14 cellular contexts compared by ENCODE assay signal in genomic region chr13:45297456-45298205, GRCh38. TPM values are rescaled to one million over a fixed set of nuclear protein-coding genes. Genes with fewer than 3 reads are reported as not detected.
DNase-seq lines count a peak whose midpoint lies in the region; ATAC-seq lines count a peak whose summit lies in the region.
"Had no signal": no experiment of that assay in that cellular context is flagged by ENCODE, and none has a peak within 500 bp of the region (broad histone marks: within the 10 kb centered on the region; RNA-seq: fewer than 3 reads in every experiment).

No MANE protein-coding gene starts in this region.

- H3K4me3 Mint-ChIP-seq in CD4-positive, alpha-beta memory T cell: peak overlapping the region in 6 of 8 donors; percentile 32 to 71 (median 38)
- no peak overlapping the region for H3K4me3 Mint-ChIP-seq in activated T-helper 2 cell treated with anti-CD3 and anti-CD28 coated beads, Interferon-gamma antibody, Interleukin-2, Interleukin-4, amounts not matched to agents 10 μg/mL and 5 μg/mL and 100 μg/mL, durations not matched to agents 14 hours and 24 hours and 36 hours (ENCODE audit: low read depth)
- H3K4me3 Mint-ChIP-seq in naive thymus-derived CD4-positive, alpha-beta T cell: peak overlapping the region; percentile 2 to 56 (median 30)

- peak overlapping the region; percentile 47 to 90 (median 81) for H3K27ac Mint-ChIP-seq in CD4-positive, alpha-beta memory T cell
- peak overlapping the region; percentile 51 for H3K27ac Mint-ChIP-seq in activated T-helper 2 cell treated with anti-CD3 and anti-CD28 coated beads, Interferon-gamma antibody, Interleukin-2, Interleukin-4, amounts not matched to agents 10 μg/mL and 5 μg/mL and 100 μg/mL, durations not matched to agents 14 hours and 24 hours and 36 hours
- H3K27ac Mint-ChIP-seq in naive thymus-derived CD4-positive, alpha-beta T cell: peak overlapping the region; percentile 69 to 93 (median 83)

- peak overlapping the region; percentile 10 for H3K27ac ChIP-seq in CD4-positive, alpha-beta memory T cell (ENCODE audit: low read depth, low read length)
- peak overlapping the region; percentile 8 for H3K27ac ChIP-seq in naive thymus-derived CD4-positive, alpha-beta T cell (ENCODE audit: low read depth, low read length)
- H3K27ac ChIP-seq: C4-2B, thoracic aorta had no signal

- H3K27me3 ChIP-seq in CD4-positive, alpha-beta memory T cell (ENCODE audit: insufficient read depth, low read length): no peaks in the 10 kb centered on the region
- no peaks in the 10 kb centered on the region for H3K27me3 ChIP-seq in naive thymus-derived CD4-positive, alpha-beta T cell (ENCODE audit: control insufficient read depth in 2 of 2, insufficient read depth in 2 of 2, low read length in 2 of 2)

- H3K36me3 ChIP-seq in CD4-positive, alpha-beta memory T cell (ENCODE audit: insufficient read depth, low read length): no peaks in the 10 kb centered on the region
- no peaks in the 10 kb centered on the region for H3K36me3 ChIP-seq in naive thymus-derived CD4-positive, alpha-beta T cell (ENCODE audit: control insufficient read depth in 2 of 3, insufficient read depth in 3 of 3, low read length in 3 of 3)
- H3K36me3 ChIP-seq: thoracic aorta had no signal

- CTCF ChIA-PET in CD4-positive, alpha-beta memory T cell (lab: Charles Lee; ENCODE audit: partially characterized antibody): interaction anchor here (1.6 to 5.2 kb wide), 4 partner anchors 11 to 251 kb away, joined by 5 to 43 read pairs (median 18); no protein-coding TSS in a partner anchor
- CTCF ChIA-PET in naive thymus-derived CD4-positive, alpha-beta T cell (lab: Charles Lee): interaction anchor here (0.6 to 2.2 kb wide), 3 partner anchors 12 to 250 kb away, joined by 5 to 17 read pairs (median 7); no protein-coding TSS in a partner anchor

- no peaks in the 10 kb centered on the region for H3K36me3 Mint-ChIP-seq in CD4-positive, alpha-beta memory T cell
- peaks cover 3% of the 10 kb centered on the region for H3K36me3 Mint-ChIP-seq in activated T-helper 2 cell treated with anti-CD3 and anti-CD28 coated beads, Interferon-gamma antibody, Interleukin-2, Interleukin-4, amounts not matched to agents 10 μg/mL and 5 μg/mL and 100 μg/mL, durations not matched to agents 14 hours and 24 hours and 36 hours (ENCODE audit: low read depth)
- H3K36me3 Mint-ChIP-seq in naive thymus-derived CD4-positive, alpha-beta T cell: peaks cover 0 to 10% (median 0%) of the 10 kb centered on the region in 5 donors

- peak in 4 of 5 donors; percentile 45 to 56 (median 50) for DNase-seq in CD4-positive, alpha-beta memory T cell
- no peak for DNase-seq in activated T-helper 2 cell treated with anti-CD3 and anti-CD28 coated beads, Interferon-gamma antibody, Interleukin-2, Interleukin-4, amounts not matched to agents 10 μg/mL and 5 μg/mL and 100 μg/mL, durations not matched to agents 14 hours and 24 hours and 36 hours (ENCODE audit: low spot score)
- peak in 6 of 9 donors; percentile 5 to 55 (median 39) for DNase-seq in naive thymus-derived CD4-positive, alpha-beta T cell
- DNase-seq in NCI-H1048 (lab: John Stamatoyannopoulos, UW) (no peak), GDM1 (lab: John Stamatoyannopoulos, UW) (no peak), NCI-H82 treated with DMSO at 0.1 percent for 48 hours (lab: John Stamatoyannopoulos, UW; ENCODE audit: unreplicated experiment) (no peak), amniotic stem cell (lab: John Stamatoyannopoulos, UW) (no peak)
- DNase-seq: foreskin fibroblast, NCI-H1436, occipital lobe, PC-3 had no signal

- H3K4me1 ChIP-seq in CD4-positive, alpha-beta memory T cell (ENCODE audit: insufficient read depth, low read length): peaks cover 40% of the 10 kb centered on the region
- H3K4me1 ChIP-seq in naive thymus-derived CD4-positive, alpha-beta T cell (ENCODE audit: control insufficient read depth in 2 of 2, insufficient read depth in 2 of 2, low read length in 2 of 2): peaks cover 21 to 30% of the 10 kb centered on the region in 2 donors

- H3K9me3 ChIP-seq in CD4-positive, alpha-beta memory T cell (ENCODE audit: control insufficient read depth in 1 of 2, low read length in 2 of 2): no peaks in the 10 kb centered on the region
- H3K9me3 ChIP-seq in naive thymus-derived CD4-positive, alpha-beta T cell (ENCODE audit: control insufficient read depth in 2 of 3, low read length in 3 of 3): no peaks in the 10 kb centered on the region
- H3K9me3 ChIP-seq: thoracic aorta had no signal

- no peaks in the 10 kb centered on the region for H3K9me3 Mint-ChIP-seq in CD4-positive, alpha-beta memory T cell
- H3K9me3 Mint-ChIP-seq in activated T-helper 2 cell treated with anti-CD3 and anti-CD28 coated beads, Interferon-gamma antibody, Interleukin-2, Interleukin-4, amounts not matched to agents 10 μg/mL and 5 μg/mL and 100 μg/mL, durations not matched to agents 14 hours and 24 hours and 36 hours: no peaks in the 10 kb centered on the region
- peaks cover 0 to 7% (median 0%) of the 10 kb centered on the region in 11 donors for H3K9me3 Mint-ChIP-seq in naive thymus-derived CD4-positive, alpha-beta T cell

- intact Hi-C loops in CD4-positive, alpha-beta memory T cell (cut with micrococcal nuclease): no loop called here
- intact Hi-C loops in activated T-helper 2 cell treated with anti-CD3 and anti-CD28 coated beads, Interferon-gamma antibody, Interleukin-2, Interleukin-4, amounts not matched to agents 10 μg/mL and 5 μg/mL and 100 μg/mL, durations not matched to agents 14 hours and 24 hours and 36 hours (cut with micrococcal nuclease): no loop called here
- intact Hi-C loops in naive thymus-derived CD4-positive, alpha-beta T cell (cut with micrococcal nuclease): loop anchor here in 1 of 2 donors (10.0 kb wide), 1 partner anchor 173 kb away; the partner anchor contains the start of gene GTF2F2

- peaks cover 1 to 3% of the 10 kb centered on the region in 2 donors for H3K27me3 Mint-ChIP-seq in CD4-positive, alpha-beta memory T cell
- H3K27me3 Mint-ChIP-seq in activated T-helper 2 cell treated with anti-CD3 and anti-CD28 coated beads, Interferon-gamma antibody, Interleukin-2, Interleukin-4, amounts not matched to agents 10 μg/mL and 5 μg/mL and 100 μg/mL, durations not matched to agents 14 hours and 24 hours and 36 hours (ENCODE audit: low read depth): peaks cover 5% of the 10 kb centered on the region
- peaks cover 0 to 1% (median 0%) of the 10 kb centered on the region in 5 donors for H3K27me3 Mint-ChIP-seq in naive thymus-derived CD4-positive, alpha-beta T cell

- ATAC-seq in GM21786 (IDR thresholded peaks at IDR 0.05; ENCODE audit: unreplicated experiment): peak; percentile 63
- ATAC-seq in naive thymus-derived CD4-positive, alpha-beta T cell: peak; percentile 69
- ATAC-seq: PC-3 had no signal

- POLR2A ChIA-PET in CD4-positive, alpha-beta memory T cell (lab: Charles Lee; ENCODE audit: partially characterized antibody): interaction anchor here (1.0 to 2.3 kb wide), 3 partner anchors 11 to 43 kb away, joined by 3 to 13 read pairs (median 3); partner anchors contain the start of gene TPT1
- POLR2A ChIA-PET in naive thymus-derived CD4-positive, alpha-beta T cell (lab: Charles Lee): interaction anchor here (1.4 to 3.0 kb wide), 2 partner anchors 44 to 70 kb away, joined by 3 to 9 read pairs; partner anchors contain the start of gene TPT1

- H3K4me1 Mint-ChIP-seq in CD4-positive, alpha-beta memory T cell: peaks cover 31 to 50% (median 39%) of the 10 kb centered on the region in 4 donors
- peaks cover 25% of the 10 kb centered on the region for H3K4me1 Mint-ChIP-seq in activated T-helper 2 cell treated with anti-CD3 and anti-CD28 coated beads, Interferon-gamma antibody, Interleukin-2, Interleukin-4, amounts not matched to agents 10 μg/mL and 5 μg/mL and 100 μg/mL, durations not matched to agents 14 hours and 24 hours and 36 hours (ENCODE audit: low read depth)
- H3K4me1 Mint-ChIP-seq in naive thymus-derived CD4-positive, alpha-beta T cell: peaks cover 30 to 54% (median 39%) of the 10 kb centered on the region in 7 donors

- no peak overlapping the region for H3K4me3 ChIP-seq in CD4-positive, alpha-beta memory T cell (ENCODE audit: low read length in 2 of 2)
- no peak overlapping the region for H3K4me3 ChIP-seq in naive thymus-derived CD4-positive, alpha-beta T cell (ENCODE audit: low read length)
- H3K4me3 ChIP-seq: thoracic aorta had no signal

RNA-seq across cellular contexts. Expression of gene TPT1, which starts 43.4 kb away (rescaled TPM):
- over 10,000 TPM; 10,578 to 11,080 TPM for total RNA-seq in CD4-positive, alpha-beta memory T cell
- 1,000 to 10,000 TPM; 2,372 to 3,792 TPM for polyA plus RNA-seq in CD4-positive, alpha-beta memory T cell
- 2,606 and 2,653 TPM in 2 replicates for total RNA-seq in activated T-helper 2 cell treated with anti-CD3 and anti-CD28 coated beads, Interferon-gamma antibody, Interleukin-2, Interleukin-4, amounts not matched to agents 10 μg/mL and 5 μg/mL and 100 μg/mL, durations not matched to agents 14 hours and 24 hours and 36 hours
- over 10,000 TPM in 2 of 5 experiments, 1,000 to 10,000 TPM in 3; 4,230 to 13,134 (median 7,796) TPM for total RNA-seq in naive thymus-derived CD4-positive, alpha-beta T cell
- 1,000 to 10,000 TPM; 3,943 to 4,894 TPM for polyA plus RNA-seq in naive thymus-derived CD4-positive, alpha-beta T cell

Comparison
In these comparisons a context has a peak if more than half of its experiments do, and no peak if none do; other contexts are left out.
1. DNase-seq: peak in CD4-positive, alpha-beta memory T cell (4 of 5) and naive thymus-derived CD4-positive, alpha-beta T cell (6 of 9); none in activated T-helper 2 cell treated with anti-CD3 and anti-CD28 coated beads, Interferon-gamma antibody, Interleukin-2, Interleukin-4, amounts not matched to agents 10 μg/mL and 5 μg/mL and 100 μg/mL, durations not matched to agents 14 hours and 24 hours and 36 hours (single experiment), NCI-H1048 (single experiment), GDM1 (single experiment), NCI-H82 treated with DMSO at 0.1 percent for 48 hours (single experiment) and amniotic stem cell (single experiment).
2. Peak in every context shown above with its lines, with median percentiles within 50 percentile points of each other: H3K27ac Mint-ChIP-seq.